27 cellular contexts compared by ENCODE assay signal in genomic region chr12:42819801-42820200, GRCh38.
"Had no signal": no experiment of that assay in that cellular context is flagged by ENCODE, and none has a peak within 500 bp of the region (broad histone marks: within the 10 kb centered on the region; RNA-seq: fewer than 3 reads in every experiment).

No MANE protein-coding gene starts in this region.

- H3K36me3 Mint-ChIP-seq: activated CD4-positive, alpha-beta memory T cell treated with anti-CD3 and anti-CD28 coated beads for 36 hours; activated naive CD4-positive, alpha-beta T cell treated with anti-CD3 and anti-CD28 coated beads, Interleukin-2, amount 10 ng/mL, durations not matched to agents 7 days and 5 days; activated naive CD8-positive, alpha-beta T cell treated with anti-CD3 and anti-CD28 coated beads, Interleukin-2, amount 10 ng/mL, durations not matched to agents 7 days and 5 days; memory B cell; natural killer cell treated with Interleukin-12 subunit alpha and Interleukin-12 subunit beta and Interleukin-15 and Interleukin-18, amount 100 ng/mL, for 72 hours; stimulated activated memory B cell treated with anti-CD40 and anti-IgM and Interleukin-4, amounts not matched to agents 10 μg/mL and 1 μg/mL and 100 μg/mL, for 72 hours had no signal

- H3K36me3 ChIP-seq: gastroesophageal sphincter, right lobe of liver, tibial nerve had no signal

- DNase-seq: activated CD4-positive, alpha-beta memory T cell treated with anti-CD3 and anti-CD28 coated beads for 36 hours; activated CD4-positive, alpha-beta T cell treated with anti-CD3 and anti-CD28 coated beads, Interleukin-2, amount 10 ng/mL, durations not matched to agents 24 days and 14 days; activated CD4-positive, CD25-positive, alpha-beta regulatory T cell treated with anti-CD3 and anti-CD28 coated beads, Interleukin-2, amount 50 U/mL, for 72 hours; activated CD8-positive, alpha-beta memory T cell treated with anti-CD3 and anti-CD28 coated beads, Interleukin-2, amount 50 U/mL, for 4 hours; activated gamma-delta T cell; activated naive CD4-positive, alpha-beta T cell treated with anti-CD3 and anti-CD28 coated beads, Interleukin-2, amount 10 ng/mL, durations not matched to agents 7 days and 5 days; activated naive CD8-positive, alpha-beta T cell treated with anti-CD3 and anti-CD28 coated beads, Interleukin-2, amount 10 ng/mL, durations not matched to agents 7 days and 5 days; activated T-cell treated with anti-CD3 and anti-CD28 coated beads, Interleukin-2, amount 50 U/mL, for 1 hour; amniotic stem cell; caudate nucleus; cortex of kidney; effector memory CD8-positive, alpha-beta T cell; erythroblast; hippocampal formation; kidney; left colon; right lobe of liver; stimulated activated CD4-positive, alpha-beta T cell treated with anti-CD3 and anti-CD28 coated beads, Interleukin-4, amount 100 ng/mL, for 24 hours; stimulated activated CD8-positive, alpha-beta memory T cell treated with anti-CD3 and anti-CD28 coated beads, Interleukin-4, amount 100 ng/mL, for 48 hours; T-helper 2 cell had no signal

- H3K27ac ChIP-seq: gastroesophageal sphincter, right lobe of liver, skin epidermis, tibial nerve had no signal

- H3K4me1 ChIP-seq: gastroesophageal sphincter, right lobe of liver, tibial nerve had no signal

- H3K4me3 Mint-ChIP-seq: activated CD4-positive, alpha-beta memory T cell treated with anti-CD3 and anti-CD28 coated beads for 36 hours; activated CD4-positive, alpha-beta T cell treated with anti-CD3 and anti-CD28 coated beads, Interleukin-2, amount 10 ng/mL, durations not matched to agents 24 days and 14 days; activated naive CD4-positive, alpha-beta T cell treated with anti-CD3 and anti-CD28 coated beads, Interleukin-2, amount 10 ng/mL, durations not matched to agents 7 days and 5 days; activated naive CD8-positive, alpha-beta T cell treated with anti-CD3 and anti-CD28 coated beads, Interleukin-2, amount 10 ng/mL, durations not matched to agents 7 days and 5 days; activated T-helper 1 cell treated with anti-CD3 and anti-CD28 coated beads, Interleukin-12 subunit alpha, Interleukin-12 subunit beta, Interleukin-2, Interleukin-4 antibody, amounts not matched to agents 30 ng/mL and 10 ng/mL and 1 ng/mL, durations not matched to agents 14 hours and 24 hours and 36 hours; effector memory CD8-positive, alpha-beta T cell; memory B cell; natural killer cell treated with Interleukin-12 subunit alpha and Interleukin-12 subunit beta and Interleukin-15 and Interleukin-18, amount 100 ng/mL, for 72 hours; stimulated activated memory B cell treated with anti-CD40 and anti-IgM and Interleukin-4, amounts not matched to agents 10 μg/mL and 1 μg/mL and 100 μg/mL, for 72 hours had no signal

- H3K27me3 Mint-ChIP-seq: activated CD4-positive, alpha-beta memory T cell treated with anti-CD3 and anti-CD28 coated beads for 36 hours; activated CD4-positive, alpha-beta T cell treated with anti-CD3 and anti-CD28 coated beads, Interleukin-2, amount 10 ng/mL, durations not matched to agents 24 days and 14 days; activated naive CD4-positive, alpha-beta T cell treated with anti-CD3 and anti-CD28 coated beads, Interleukin-2, amount 10 ng/mL, durations not matched to agents 7 days and 5 days; activated naive CD8-positive, alpha-beta T cell treated with anti-CD3 and anti-CD28 coated beads, Interleukin-2, amount 10 ng/mL, durations not matched to agents 7 days and 5 days; effector memory CD8-positive, alpha-beta T cell; memory B cell; natural killer cell treated with Interleukin-12 subunit alpha and Interleukin-12 subunit beta and Interleukin-15 and Interleukin-18, amount 100 ng/mL, for 72 hours had no signal

- H3K27ac Mint-ChIP-seq: activated CD4-positive, alpha-beta memory T cell treated with anti-CD3 and anti-CD28 coated beads for 36 hours; activated CD4-positive, alpha-beta T cell treated with anti-CD3 and anti-CD28 coated beads, Interleukin-2, amount 10 ng/mL, durations not matched to agents 24 days and 14 days; activated naive CD4-positive, alpha-beta T cell treated with anti-CD3 and anti-CD28 coated beads, Interleukin-2, amount 10 ng/mL, durations not matched to agents 7 days and 5 days; activated naive CD8-positive, alpha-beta T cell treated with anti-CD3 and anti-CD28 coated beads, Interleukin-2, amount 10 ng/mL, durations not matched to agents 7 days and 5 days; activated T-helper 1 cell treated with anti-CD3 and anti-CD28 coated beads, Interleukin-12 subunit alpha, Interleukin-12 subunit beta, Interleukin-2, Interleukin-4 antibody, amounts not matched to agents 30 ng/mL and 10 ng/mL and 1 ng/mL, durations not matched to agents 14 hours and 24 hours and 36 hours; effector memory CD8-positive, alpha-beta T cell; memory B cell; natural killer cell treated with Interleukin-12 subunit alpha and Interleukin-12 subunit beta and Interleukin-15 and Interleukin-18, amount 100 ng/mL, for 72 hours; stimulated activated memory B cell treated with anti-CD40 and anti-IgM and Interleukin-4, amounts not matched to agents 10 μg/mL and 1 μg/mL and 100 μg/mL, for 72 hours had no signal

- H3K4me1 Mint-ChIP-seq: activated CD4-positive, alpha-beta T cell treated with anti-CD3 and anti-CD28 coated beads, Interleukin-2, amount 10 ng/mL, durations not matched to agents 24 days and 14 days; activated naive CD4-positive, alpha-beta T cell treated with anti-CD3 and anti-CD28 coated beads, Interleukin-2, amount 10 ng/mL, durations not matched to agents 7 days and 5 days; activated naive CD8-positive, alpha-beta T cell treated with anti-CD3 and anti-CD28 coated beads, Interleukin-2, amount 10 ng/mL, durations not matched to agents 7 days and 5 days; memory B cell; stimulated activated memory B cell treated with anti-CD40 and anti-IgM and Interleukin-4, amounts not matched to agents 10 μg/mL and 1 μg/mL and 100 μg/mL, for 72 hours had no signal

- H3K9me3 ChIP-seq: right lobe of liver had no signal

- H3K27me3 ChIP-seq: gastroesophageal sphincter, right lobe of liver, tibial nerve had no signal

- H3K9me3 Mint-ChIP-seq: activated CD4-positive, alpha-beta memory T cell treated with anti-CD3 and anti-CD28 coated beads for 36 hours; activated CD4-positive, alpha-beta T cell treated with anti-CD3 and anti-CD28 coated beads, Interleukin-2, amount 10 ng/mL, durations not matched to agents 24 days and 14 days; activated naive CD4-positive, alpha-beta T cell treated with anti-CD3 and anti-CD28 coated beads, Interleukin-2, amount 10 ng/mL, durations not matched to agents 7 days and 5 days; activated T-helper 1 cell treated with anti-CD3 and anti-CD28 coated beads, Interleukin-12 subunit alpha, Interleukin-12 subunit beta, Interleukin-2, Interleukin-4 antibody, amounts not matched to agents 30 ng/mL and 10 ng/mL and 1 ng/mL, durations not matched to agents 14 hours and 24 hours and 36 hours; stimulated activated memory B cell treated with anti-CD40 and anti-IgM and Interleukin-4, amounts not matched to agents 10 μg/mL and 1 μg/mL and 100 μg/mL, for 72 hours had no signal

- H3K4me3 ChIP-seq: gastroesophageal sphincter, right lobe of liver, skin epidermis, tibial nerve had no signal

- ATAC-seq: effector memory CD8-positive, alpha-beta T cell; gastroesophageal sphincter; left colon; natural killer cell treated with Interleukin-12 subunit alpha and Interleukin-12 subunit beta and Interleukin-15 and Interleukin-18, amount 100 ng/mL, for 72 hours; right lobe of liver; stimulated activated memory B cell treated with anti-CD40 and anti-IgM and Interleukin-4, amounts not matched to agents 10 μg/mL and 1 μg/mL and 100 μg/mL, for 72 hours had no signal
